10 cellular contexts compared by ENCODE assay signal in genomic region chr12:121005346-121005815, GRCh38. TPM values are rescaled to one million over a fixed set of nuclear protein-coding genes. Genes with fewer than 3 reads are reported as not detected.
A peak's percentile ranks its signal among the peaks of the same experiment; 100 is the strongest.
DNase-seq lines count a peak whose midpoint lies in the region; ATAC-seq, FAIRE-seq and TF ChIP-seq lines count a peak whose summit lies in the region.
"Had no signal": no experiment of that assay in that cellular context is flagged by ENCODE, and none has a peak within 500 bp of the region (broad histone marks: within the 10 kb centered on the region; RNA-seq: fewer than 3 reads in every experiment).

No MANE protein-coding gene starts in this region.

- no peak overlapping the region for H3K4me3 Mint-ChIP-seq in activated CD4-positive, alpha-beta T cell treated with anti-CD3 and anti-CD28 coated beads, Interleukin-2, amount 10 ng/mL, durations not matched to agents 24 days and 14 days
- H3K4me3 Mint-ChIP-seq in endothelial cell (ENCODE audit: unreplicated experiment), result no peak overlapping the region
- H3K4me3 Mint-ChIP-seq: stimulated activated naive CD8-positive, alpha-beta T cell treated with anti-CD3 and anti-CD28 coated beads, Interleukin-15, Interleukin-2, amounts not matched to agents 100 ng/mL and 50 ng/mL, for 24 hours had no signal

- no peaks in the 10 kb centered on the region for H3K27me3 Mint-ChIP-seq in activated CD4-positive, alpha-beta T cell treated with anti-CD3 and anti-CD28 coated beads, Interleukin-2, amount 10 ng/mL, durations not matched to agents 24 days and 14 days
- H3K27me3 Mint-ChIP-seq in endothelial cell (ENCODE audit: unreplicated experiment), result peaks cover 4% of the 10 kb centered on the region
- H3K27me3 Mint-ChIP-seq: stimulated activated naive CD8-positive, alpha-beta T cell treated with anti-CD3 and anti-CD28 coated beads, Interleukin-15, Interleukin-2, amounts not matched to agents 100 ng/mL and 50 ng/mL, for 24 hours had no signal

- peaks cover 5% of the 10 kb centered on the region for H3K4me1 Mint-ChIP-seq in activated CD4-positive, alpha-beta T cell treated with anti-CD3 and anti-CD28 coated beads, Interleukin-2, amount 10 ng/mL, durations not matched to agents 24 days and 14 days
- no peaks in the 10 kb centered on the region for H3K4me1 Mint-ChIP-seq in endothelial cell (ENCODE audit: unreplicated experiment)

- H3K27ac Mint-ChIP-seq in activated CD4-positive, alpha-beta T cell treated with anti-CD3 and anti-CD28 coated beads, Interleukin-2, amount 10 ng/mL, durations not matched to agents 24 days and 14 days, result peak overlapping the region; percentile 51
- no peak overlapping the region for H3K27ac Mint-ChIP-seq in endothelial cell (ENCODE audit: unreplicated experiment)
- H3K27ac Mint-ChIP-seq: stimulated activated naive CD8-positive, alpha-beta T cell treated with anti-CD3 and anti-CD28 coated beads, Interleukin-15, Interleukin-2, amounts not matched to agents 100 ng/mL and 50 ng/mL, for 24 hours had no signal

- H3K4me1 ChIP-seq in pancreas (no peaks in the 10 kb centered on the region), vagina (no peaks in the 10 kb centered on the region)

- H3K36me3 Mint-ChIP-seq in activated CD4-positive, alpha-beta T cell treated with anti-CD3 and anti-CD28 coated beads, Interleukin-2, amount 10 ng/mL, durations not matched to agents 24 days and 14 days (ENCODE audit: low read depth), result peaks cover 31% of the 10 kb centered on the region
- peaks cover 21% of the 10 kb centered on the region for H3K36me3 Mint-ChIP-seq in endothelial cell (ENCODE audit: low read depth, unreplicated experiment)

- DNase-seq in NCI-H1105 treated with DMSO at 0.1 percent for 48 hours (lab: John Stamatoyannopoulos, UW) (peak; percentile 19), NCI-H1105 (lab: John Stamatoyannopoulos, UW) (no peak), NAMALWA (ENCODE audit: low spot score) (peak; percentile 75), endothelial cell (ENCODE audit: low spot score) (peak; percentile 78), pancreas (no peak), vagina (ENCODE audit: extremely low spot score in 2 of 2) (no peak)
- DNase-seq in activated CD4-positive, alpha-beta T cell treated with anti-CD3 and anti-CD28 coated beads, Interleukin-2, amount 10 ng/mL, durations not matched to agents 24 days and 14 days, result peak; percentile 86

- H3K27ac ChIP-seq in pancreas (no peak overlapping the region), vagina (no peak overlapping the region)
- H3K27ac ChIP-seq: BLaER1 had no signal

- intact Hi-C loops in activated CD4-positive, alpha-beta T cell treated with anti-CD3 and anti-CD28 coated beads, Interleukin-2, amount 10 ng/mL, durations not matched to agents 24 days and 14 days (cut with micrococcal nuclease), result loop anchor here (1.0 kb wide), 1 partner anchor 105 kb away; no protein-coding TSS in a partner anchor
- intact Hi-C loops in pancreas (cut with DNase I) (loop anchor here in 1 of 3 donors (10.0 kb wide), 1 partner anchor 61 kb away; no protein-coding TSS in a partner anchor), vagina (cut with DNase I) (no loop called here)

- TF ChIP-seq POLR2A in vagina (IDR thresholded peaks at IDR 0.05), result no peak

- H3K4me3 ChIP-seq in pancreas (no peak overlapping the region), vagina (no peak overlapping the region)
- H3K4me3 ChIP-seq: BLaER1 had no signal

- whole genome bisulfite sequencing in pancreas, 2 donors, result 60 to 66% methylated on average over 9 of the region's 9 CpGs

- FAIRE-seq in pancreas (lab: Jason Lieb, UNC), result no peak

- no peaks in the 10 kb centered on the region for H3K27me3 ChIP-seq in pancreas
- H3K27me3 ChIP-seq in vagina, result no peaks in the 10 kb centered on the region
- H3K27me3 ChIP-seq: BLaER1 had no signal

- TF ChIP-seq CTCF in endothelial cell (IDR thresholded peaks at IDR 0.05; ENCODE audit: unreplicated experiment), result peak; percentile 69
- TF ChIP-seq CTCF in pancreas (IDR thresholded peaks at IDR 0.05), result peak; percentile 13 to 34 (median 24)
- no peak for TF ChIP-seq CTCF in vagina (IDR thresholded peaks at IDR 0.05)

- no peaks in the 10 kb centered on the region for H3K9me3 Mint-ChIP-seq in activated CD4-positive, alpha-beta T cell treated with anti-CD3 and anti-CD28 coated beads, Interleukin-2, amount 10 ng/mL, durations not matched to agents 24 days and 14 days
- H3K9me3 Mint-ChIP-seq in endothelial cell (ENCODE audit: unreplicated experiment), result no peaks in the 10 kb centered on the region
- H3K9me3 Mint-ChIP-seq: stimulated activated naive CD8-positive, alpha-beta T cell treated with anti-CD3 and anti-CD28 coated beads, Interleukin-15, Interleukin-2, amounts not matched to agents 100 ng/mL and 50 ng/mL, for 24 hours had no signal

- H3K36me3 ChIP-seq in pancreas (peaks cover 3 to 11% (median 8%) of the 10 kb centered on the region in 3 donors), vagina (peaks cover 0 to 60% of the 10 kb centered on the region in 2 donors)

- no peaks in the 10 kb centered on the region for H3K9me3 ChIP-seq in pancreas
- H3K9me3 ChIP-seq in vagina, result no peaks in the 10 kb centered on the region
- H3K9me3 ChIP-seq: BLaER1 had no signal

- ATAC-seq in pancreas, result peak in 3 of 4 donors; percentile 57 to 64 (median 59)
- ATAC-seq in GM21381 (IDR thresholded peaks at IDR 0.05; ENCODE audit: unreplicated experiment), result no peak

RNA-seq across cellular contexts. Expression of gene C12orf43, which starts 10.9 kb away (rescaled TPM):
- total RNA-seq in activated CD4-positive, alpha-beta T cell treated with anti-CD3 and anti-CD28 coated beads, Interleukin-2, amount 10 ng/mL, durations not matched to agents 24 days and 14 days, result 32.5 and 35.3 TPM in 2 replicates
- total RNA-seq in endothelial cell (ENCODE audit: unreplicated experiment), result 20.2 TPM
- 1 to 10 TPM; 5.1 to 7.9 (median 7.0) TPM for total RNA-seq in pancreas
- 1 to 10 TPM; 4.5 to 6.7 TPM for polyA plus RNA-seq in pancreas
- total RNA-seq in vagina, result 7.4 TPM

RNA-seq across cellular contexts. Expression of gene HNF1A, which starts 27.0 kb away (rescaled TPM):
- not detected in 2 replicates for total RNA-seq in activated CD4-positive, alpha-beta T cell treated with anti-CD3 and anti-CD28 coated beads, Interleukin-2, amount 10 ng/mL, durations not matched to agents 24 days and 14 days
- total RNA-seq in endothelial cell (ENCODE audit: unreplicated experiment), result not detected
- total RNA-seq in pancreas, result 1 to 10 TPM; 4.9 to 9.1 (median 6.9) TPM
- polyA plus RNA-seq in pancreas, result 10 to 100 TPM; 11.5 to 17.2 TPM
- not detected for total RNA-seq in vagina

RNA-seq across cellular contexts. Expression of gene OASL, which starts 33.7 kb away (rescaled TPM):
- 2.9 and 3.0 TPM in 2 replicates for total RNA-seq in activated CD4-positive, alpha-beta T cell treated with anti-CD3 and anti-CD28 coated beads, Interleukin-2, amount 10 ng/mL, durations not matched to agents 24 days and 14 days
- total RNA-seq in endothelial cell (ENCODE audit: unreplicated experiment) (not detected), pancreas (under 1 TPM; 0.16 to 0.50 (median 0.25) TPM), vagina (0.98 TPM)
- polyA plus RNA-seq in pancreas, result under 1 TPM; 0.42 to 0.59 TPM

Comparison
In these comparisons a context has a peak if more than half of its experiments do, and no peak if none do; other contexts are left out.
1. DNase-seq: peak in NCI-H1105 treated with DMSO at 0.1 percent for 48 hours (single experiment), NAMALWA (single experiment), activated CD4-positive, alpha-beta T cell treated with anti-CD3 and anti-CD28 coated beads, Interleukin-2, amount 10 ng/mL, durations not matched to agents 24 days and 14 days (single experiment) and endothelial cell (single experiment); none in NCI-H1105 (single experiment), pancreas (0 of 6) and vagina (0 of 2).
2. CTCF ChIP-seq: peak in endothelial cell (single experiment) and pancreas (4 of 4); none in vagina (0 of 3).